16 cellular contexts compared by ENCODE assay signal in genomic region chr13:59304596-59304995, GRCh38.
DNase-seq lines count a peak whose midpoint lies in the region; ATAC-seq and TF ChIP-seq lines count a peak whose summit lies in the region.
"Had no signal": no experiment of that assay in that cellular context is flagged by ENCODE, and none has a peak within 500 bp of the region (broad histone marks: within the 10 kb centered on the region; RNA-seq: fewer than 3 reads in every experiment).

No MANE protein-coding gene starts in this region.

- intact Hi-C loops in body of pancreas (cut with DNase I): no loop called here

- no peak overlapping the region for H3K4me3 ChIP-seq in body of pancreas
- H3K4me3 ChIP-seq: A549, BLaER1, GM23338 had no signal

- H3K27ac ChIP-seq in body of pancreas: no peak overlapping the region
- H3K27ac ChIP-seq: 22Rv1, A549, BLaER1 had no signal

- no peak for TF ChIP-seq CTCF in body of pancreas (IDR thresholded peaks at IDR 0.05)

- 79 to 88% methylated on average over 1 of the region's 1 CpG for WGBS in body of pancreas, 2 donors

- DNase-seq in DMS 273 (lab: John Stamatoyannopoulos, UW; ENCODE audit: unreplicated experiment) (peak; percentile 0), DMS 273 treated with DMSO at 0.1 percent for 48 hours (lab: John Stamatoyannopoulos, UW) (no peak), NCI-H1092 treated with DMSO at 0.1 percent for 48 hours (lab: John Stamatoyannopoulos, UW) (peak; percentile 84), body of pancreas (peak; percentile 32 to 46 (median 41)), ureter (ENCODE audit: low spot score) (no peak), midbrain (lab: John Stamatoyannopoulos, UW) (no peak), GM19238 (ENCODE audit: insufficient read length, low spot score) (no peak)
- DNase-seq: Calu3; CD4-positive, alpha-beta memory T cell; HFFc6; KBM-7 had no signal

- no peaks in the 10 kb centered on the region for H3K9me3 ChIP-seq in body of pancreas
- H3K9me3 ChIP-seq: A549, BLaER1 had no signal

- TF ChIP-seq POLR2A in body of pancreas (IDR thresholded peaks at IDR 0.05): no peak

- no peaks in the 10 kb centered on the region for H3K27me3 ChIP-seq in body of pancreas
- H3K27me3 ChIP-seq: BLaER1 had no signal

- no peaks in the 10 kb centered on the region for H3K36me3 ChIP-seq in body of pancreas (replicated peaks in 1 of 2; ENCODE audit: insufficient read depth in 1 of 2, low read depth in 2 of 2)
- H3K36me3 ChIP-seq: BLaER1 had no signal

- peak; percentile 41 for ATAC-seq in body of pancreas
- ATAC-seq: A549, GM23338, HCT116 had no signal

- H3K4me1 ChIP-seq in body of pancreas: peaks cover 26% of the 10 kb centered on the region
- H3K4me1 ChIP-seq: A549, BLaER1 had no signal

Comparison
In these comparisons a context has a peak if more than half of its experiments do, and no peak if none do; other contexts are left out.
1. DNase-seq: peak in DMS 273 (single experiment), NCI-H1092 treated with DMSO at 0.1 percent for 48 hours (single experiment) and body of pancreas (4 of 4); none in DMS 273 treated with DMSO at 0.1 percent for 48 hours (single experiment), ureter (single experiment), midbrain (single experiment) and GM19238 (single experiment).